Comparison of ENCODE assay signal across 17 cellular contexts in the genomic region with DNA sequence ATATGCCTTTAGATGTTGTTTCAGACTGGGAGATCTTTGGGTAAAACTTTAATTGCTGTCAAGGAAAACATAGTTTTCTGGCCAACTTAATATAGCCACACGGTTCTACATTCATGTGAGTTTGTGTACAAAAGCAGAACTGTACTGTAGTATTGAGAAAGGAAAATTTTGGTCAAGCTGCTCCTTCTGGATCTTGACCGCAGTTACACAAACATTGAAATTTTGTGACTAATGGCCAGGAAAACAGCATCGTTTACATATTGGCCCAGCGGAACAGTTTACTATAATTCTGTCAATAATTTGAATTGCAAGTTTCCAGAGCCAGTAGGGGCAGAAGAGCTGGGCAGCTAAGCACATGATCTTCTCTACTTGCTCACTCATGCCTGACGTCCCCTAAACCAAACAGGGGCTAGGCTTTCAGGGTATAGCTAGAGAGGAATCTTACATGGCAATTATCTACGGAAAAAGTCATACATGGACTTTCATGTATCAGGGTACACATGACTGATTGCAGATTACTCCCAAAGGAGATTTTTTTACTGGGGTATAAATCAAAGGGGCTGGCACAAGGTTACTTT. TPM values are rescaled to one million over a fixed set of nuclear protein-coding genes. Genes with fewer than 3 reads are reported as not detected.
DNase-seq lines count a peak whose midpoint lies in the region; ATAC-seq and TF ChIP-seq lines count a peak whose summit lies in the region.
"Had no signal": no experiment of that assay in that cellular context is flagged by ENCODE, and none has a peak within 500 bp of the region (broad histone marks: within the 10 kb centered on the region; RNA-seq: fewer than 3 reads in every experiment).

No MANE protein-coding gene starts in this region.

- DNase-seq in GM20000 (ENCODE audit: low spot score) (peak; percentile 8), NCI-H69 (lab: John Stamatoyannopoulos, UW) (peak; percentile 26), fibroblast of peridontal ligament (ENCODE audit: extremely low read depth) (peak; percentile 55), thoracic aorta (ENCODE audit: low spot score) (no peak), glomerular visceral epithelial cell (ENCODE audit: extremely low spot score) (no peak), GOT3 (lab: John Stamatoyannopoulos, UW) (no peak), T-helper 1 cell (no peak)
- DNase-seq: activated CD4-positive, alpha-beta T cell treated with anti-CD3 and anti-CD28 coated beads, Interleukin-2, amount 10 ng/mL, durations not matched to agents 24 days and 14 days; activated effector memory CD4-positive, alpha-beta T cell treated with Interleukin-2 at 50 U/mL for 16 hours; H9; head of caudate nucleus; KG1; NCI-H2171; right lobe of liver had no signal

- no peaks in the 10 kb centered on the region for H3K9me3 ChIP-seq in thoracic aorta
- H3K9me3 ChIP-seq: right lobe of liver had no signal

- H3K27ac ChIP-seq in thoracic aorta = no peak overlapping the region
- H3K27ac ChIP-seq: right lobe of liver had no signal

- ATAC-seq in thoracic aorta (ENCODE audit: insufficient number of reproducible peaks, low FRiP score, low read depth) = peak; percentile 68

- H3K4me1 ChIP-seq in thoracic aorta (ENCODE audit: control insufficient read depth in 1 of 2, low read depth in 2 of 2) = peaks cover 5 to 18% of the 10 kb centered on the region in 2 donors
- H3K4me1 ChIP-seq: right lobe of liver had no signal

- TF ChIP-seq CTCF in GM20000 (IDR thresholded peaks at IDR 0.05; ENCODE audit: extremely low read depth, missing control alignments) (no peak), thoracic aorta (IDR thresholded peaks at IDR 0.05) (no peak)

- H3K36me3 ChIP-seq in thoracic aorta = no peaks in the 10 kb centered on the region
- H3K36me3 ChIP-seq: right lobe of liver had no signal

- H3K27me3 ChIP-seq in thoracic aorta (replicated peaks; ENCODE audit: insufficient read depth) = no peaks in the 10 kb centered on the region
- H3K27me3 ChIP-seq: right lobe of liver had no signal

- no peak overlapping the region for H3K4me3 ChIP-seq in thoracic aorta
- H3K4me3 ChIP-seq: coronary artery, right lobe of liver had no signal

RNA-seq across cellular contexts. Expression of a gene that starts 11.3 kb away (rescaled TPM):
- 10 to 100 TPM; 38.0 to 66.6 TPM for total RNA-seq in thoracic aorta
- total RNA-seq: activated CD4-positive, alpha-beta T cell treated with anti-CD3 and anti-CD28 coated beads, Interleukin-2, amount 10 ng/mL, durations not matched to agents 24 days and 14 days; H9; SK-MEL-5 had no signal

RNA-seq across cellular contexts. Expression of a gene that starts 31.0 kb away (rescaled TPM):
- 1,000 to 10,000 TPM; 6,234 to 9,983 TPM for total RNA-seq in thoracic aorta
- total RNA-seq: activated CD4-positive, alpha-beta T cell treated with anti-CD3 and anti-CD28 coated beads, Interleukin-2, amount 10 ng/mL, durations not matched to agents 24 days and 14 days; H9 had no signal

RNA-seq across cellular contexts. Expression of a gene that starts 40.7 kb away (rescaled TPM):
- under 1 TPM; 0.27 to 0.49 TPM for total RNA-seq in thoracic aorta
- total RNA-seq: activated CD4-positive, alpha-beta T cell treated with anti-CD3 and anti-CD28 coated beads, Interleukin-2, amount 10 ng/mL, durations not matched to agents 24 days and 14 days; H9; mesenteric fat pad had no signal

RNA-seq across cellular contexts. Expression of a gene that starts 51.2 kb away (rescaled TPM):
- under 1 TPM in 1 of 2 donors, not detected in 1; 0.27 TPM for total RNA-seq in thoracic aorta

RNA-seq across cellular contexts. Expression of a gene that starts 51.4 kb away (rescaled TPM):
- 10 to 100 TPM; 10.0 to 17.6 TPM for total RNA-seq in thoracic aorta

Comparison
In these comparisons a context has a peak if more than half of its experiments do, and no peak if none do; other contexts are left out.
1. DNase-seq: peak in GM20000 (single experiment), NCI-H69 (single experiment) and fibroblast of peridontal ligament (single experiment); none in thoracic aorta (single experiment), glomerular visceral epithelial cell (single experiment), GOT3 (single experiment) and T-helper 1 cell (0 of 5).